ENCODE assay signal across 1 cellular context in genomic region chr13:106570354-106570822, GRCh38.
A peak's percentile ranks its signal among the peaks of the same experiment; 100 is the strongest.
TF ChIP-seq lines count a peak whose summit lies in the region.

No MANE protein-coding gene starts in this region.

TF ChIP-seq in GM12878, 131 proteins besides CTCF, POLR2A, EP300 and RAD21 (continued from another document):
- TF ChIP-seq MLLT1 (IDR thresholded peaks at IDR 0.05) (no peak), GATAD2B (conservative IDR thresholded peaks at IDR 0.05; ENCODE audit: low read depth) (no peak), CHD2 (IDR thresholded peaks at IDR 0.05; ENCODE audit: borderline replicate concordance, low read depth, low read length) (no peak), KAT2A (conservative IDR thresholded peaks at IDR 0.05; ENCODE audit: control insufficient read depth, low read depth, low read length) (no peak), IRF5 (IDR thresholded peaks at IDR 0.05; ENCODE audit: borderline replicate concordance) (no peak), CREB1 (IDR thresholded peaks at IDR 0.05; ENCODE audit: low read depth) (0 out of 2 replicates have a peak, but pooled peaks have one; percentile 12), TCF7 (IDR thresholded peaks at IDR 0.05; ENCODE audit: borderline replicate concordance) (no peak)
